ENCODE assay signal across 7 cellular contexts in the genomic region with DNA sequence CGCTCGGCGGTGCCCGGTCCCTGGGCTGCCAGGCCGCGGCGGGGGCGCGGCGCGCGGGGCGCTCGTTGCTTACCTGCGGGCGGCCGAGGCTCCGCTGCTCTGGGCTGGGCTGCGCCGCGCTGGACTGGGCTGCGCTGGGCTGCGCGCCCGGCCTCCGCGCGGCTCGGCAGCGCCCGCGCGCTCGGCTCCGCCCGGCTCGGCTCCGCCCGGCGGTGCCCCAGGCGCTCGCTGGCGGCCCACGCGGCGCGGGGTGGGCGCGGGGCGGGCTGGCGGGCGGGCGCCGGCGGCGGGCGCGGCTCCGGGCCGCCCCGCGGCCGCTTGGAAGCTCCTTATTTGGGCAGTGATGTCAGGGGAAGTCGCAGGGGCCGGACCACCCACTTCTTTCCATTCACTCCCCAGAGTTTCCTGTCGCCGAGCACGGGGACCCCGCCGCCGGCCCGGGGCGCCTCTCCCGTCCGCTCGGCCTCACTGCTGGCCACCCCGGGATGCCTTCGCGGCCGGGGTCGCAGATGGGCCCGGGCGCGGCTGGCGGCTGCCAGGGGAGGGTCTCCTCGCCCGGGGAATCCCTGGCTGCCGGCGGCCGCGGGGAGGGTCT.
DNase-seq lines count a peak whose midpoint lies in the region; ATAC-seq and TF ChIP-seq lines count a peak whose summit lies in the region.

No MANE protein-coding gene starts in this region.

- peak overlapping the region; percentile 92 for H3K4me3 Mint-ChIP-seq in stimulated activated effector memory CD8-positive, alpha-beta T cell treated with anti-CD3 and anti-CD28 coated beads, Interleukin-12 subunit alpha, Interleukin-12 subunit beta, amount 100 ng/mL, for 72 hours

- no peak for TF ChIP-seq CTCF in epithelial cell of esophagus (IDR thresholded peaks at IDR 0.05; ENCODE audit: insufficient read depth, low read depth, low read length, missing control alignments)

- DNase-seq in NCI-H524 (lab: John Stamatoyannopoulos, UW) (peak; percentile 36 to 60), epithelial cell of esophagus (ENCODE audit: low read depth) (peak; percentile 59), myocyte (ENCODE audit: low read depth) (peak; percentile 81)
- peak; percentile 79 for DNase-seq in activated CD8-positive, alpha-beta memory T cell treated with anti-CD3 and anti-CD28 coated beads, Interleukin-2, amount 50 U/mL, for 4 hours
- peak; percentile 52 to 83 for DNase-seq in stimulated activated effector memory CD8-positive, alpha-beta T cell treated with anti-CD3 and anti-CD28 coated beads, Interleukin-12 subunit alpha, Interleukin-12 subunit beta, amount 100 ng/mL, for 72 hours (ENCODE audit: low spot score in 2 of 2)

- no peaks in the 10 kb centered on the region for H3K9me3 Mint-ChIP-seq in stimulated activated effector memory CD8-positive, alpha-beta T cell treated with anti-CD3 and anti-CD28 coated beads, Interleukin-12 subunit alpha, Interleukin-12 subunit beta, amount 100 ng/mL, for 72 hours

- ATAC-seq in GM18498 (IDR thresholded peaks at IDR 0.05; ENCODE audit: unreplicated experiment) = peak; percentile 83
- ATAC-seq in HG02610 (IDR thresholded peaks at IDR 0.05; ENCODE audit: unreplicated experiment) = peak; percentile 70
- ATAC-seq in stimulated activated effector memory CD8-positive, alpha-beta T cell treated with anti-CD3 and anti-CD28 coated beads, Interleukin-12 subunit alpha, Interleukin-12 subunit beta, amount 100 ng/mL, for 72 hours = peak; percentile 88

- peak overlapping the region; percentile 47 for H3K4me3 ChIP-seq in epithelial cell of esophagus (ENCODE audit: low read length)

- peaks cover 23% of the 10 kb centered on the region for H3K36me3 Mint-ChIP-seq in stimulated activated effector memory CD8-positive, alpha-beta T cell treated with anti-CD3 and anti-CD28 coated beads, Interleukin-12 subunit alpha, Interleukin-12 subunit beta, amount 100 ng/mL, for 72 hours

- H3K4me1 Mint-ChIP-seq in stimulated activated effector memory CD8-positive, alpha-beta T cell treated with anti-CD3 and anti-CD28 coated beads, Interleukin-12 subunit alpha, Interleukin-12 subunit beta, amount 100 ng/mL, for 72 hours = peaks cover 73% of the 10 kb centered on the region

- H3K27ac Mint-ChIP-seq in stimulated activated effector memory CD8-positive, alpha-beta T cell treated with anti-CD3 and anti-CD28 coated beads, Interleukin-12 subunit alpha, Interleukin-12 subunit beta, amount 100 ng/mL, for 72 hours = no peak overlapping the region

Comparison
In these comparisons a context has a peak if more than half of its experiments do, and no peak if none do; other contexts are left out.
1. Peak in every context shown above with its lines: DNase-seq, ATAC-seq and H3K4me3 ChIP-seq.